In genomic region chr20:34907616-34908469, GRCh38 we compare ENCODE assay signal across 8 cellular contexts. TPM values are rescaled to one million over a fixed set of nuclear protein-coding genes. Genes with fewer than 3 reads are reported as not detected.
DNase-seq lines count a peak whose midpoint lies in the region.

No MANE protein-coding gene starts in this region.

- DNase-seq in GF-D8 (lab: John Stamatoyannopoulos, UW) (peak; percentile 59), NCI-H69 (lab: John Stamatoyannopoulos, UW) (peak; percentile 95), dedifferentiated amniotic fluid mesenchymal stem cell (ENCODE audit: extremely low spot score) (peak; percentile 62), lung microvascular endothelial cell (ENCODE audit: low read depth in 2 of 2) (peak; percentile 85 to 92), NCI-H1092 treated with DMSO at 0.1 percent for 48 hours (lab: John Stamatoyannopoulos, UW) (no peak), NK-92 (lab: John Stamatoyannopoulos, UW; ENCODE audit: unreplicated experiment) (no peak), GM19240 (ENCODE audit: insufficient read length, low spot score) (no peak)
- DNase-seq in activated naive CD4-positive, alpha-beta T cell treated with anti-CD3 and anti-CD28 coated beads, Interleukin-2, amount 10 ng/mL, durations not matched to agents 7 days and 5 days = no peak

- peaks cover 31% of the 10 kb centered on the region for H3K36me3 Mint-ChIP-seq in activated naive CD4-positive, alpha-beta T cell treated with anti-CD3 and anti-CD28 coated beads, Interleukin-2, amount 10 ng/mL, durations not matched to agents 7 days and 5 days

- H3K4me3 Mint-ChIP-seq in activated naive CD4-positive, alpha-beta T cell treated with anti-CD3 and anti-CD28 coated beads, Interleukin-2, amount 10 ng/mL, durations not matched to agents 7 days and 5 days = no peak overlapping the region

- H3K9me3 Mint-ChIP-seq in activated naive CD4-positive, alpha-beta T cell treated with anti-CD3 and anti-CD28 coated beads, Interleukin-2, amount 10 ng/mL, durations not matched to agents 7 days and 5 days = no peaks in the 10 kb centered on the region

- H3K4me1 Mint-ChIP-seq in activated naive CD4-positive, alpha-beta T cell treated with anti-CD3 and anti-CD28 coated beads, Interleukin-2, amount 10 ng/mL, durations not matched to agents 7 days and 5 days = peaks cover 8% of the 10 kb centered on the region

- no peaks in the 10 kb centered on the region for H3K27me3 Mint-ChIP-seq in activated naive CD4-positive, alpha-beta T cell treated with anti-CD3 and anti-CD28 coated beads, Interleukin-2, amount 10 ng/mL, durations not matched to agents 7 days and 5 days

- H3K27ac Mint-ChIP-seq in activated naive CD4-positive, alpha-beta T cell treated with anti-CD3 and anti-CD28 coated beads, Interleukin-2, amount 10 ng/mL, durations not matched to agents 7 days and 5 days = no peak overlapping the region

- CTCF ChIA-PET in activated naive CD4-positive, alpha-beta T cell treated with anti-CD3 and anti-CD28 coated beads, Interleukin-2, amount 10 ng/mL, durations not matched to agents 7 days and 5 days (lab: Charles Lee) = no interaction called here

RNA-seq across cellular contexts. Expression of gene ACSS2, which starts 31.4 kb away (rescaled TPM):
- total RNA-seq in lung microvascular endothelial cell = 42.9 and 46.2 TPM in 2 replicates

RNA-seq across cellular contexts. Expression of gene GGT7, which starts 35.2 kb away (rescaled TPM):
- 2.2 and 3.4 TPM in 2 replicates for total RNA-seq in lung microvascular endothelial cell

RNA-seq across cellular contexts. Expression of gene GSS, which starts 47.8 kb away (rescaled TPM):
- 54.3 and 61.1 TPM in 2 replicates for total RNA-seq in lung microvascular endothelial cell

RNA-seq across cellular contexts. Expression of gene MYH7B, which starts 47.8 kb away (rescaled TPM):
- under 0.01 TPM in 2 replicates for total RNA-seq in lung microvascular endothelial cell

Comparison
In these comparisons a context has a peak if more than half of its experiments do, and no peak if none do; other contexts are left out.
1. DNase-seq: peak in GF-D8 (single experiment), NCI-H69 (single experiment), dedifferentiated amniotic fluid mesenchymal stem cell (single experiment) and lung microvascular endothelial cell (2 of 2); none in activated naive CD4-positive, alpha-beta T cell treated with anti-CD3 and anti-CD28 coated beads, Interleukin-2, amount 10 ng/mL, durations not matched to agents 7 days and 5 days (single experiment), NCI-H1092 treated with DMSO at 0.1 percent for 48 hours (single experiment), NK-92 (single experiment) and GM19240 (single experiment).